In genomic region chr17:38693700-38694329, GRCh38 we compare ENCODE assay signal across 1 cellular context.
TF ChIP-seq lines count a peak whose summit lies in the region.

No MANE protein-coding gene starts in this region.

TF ChIP-seq in HepG2, 621 proteins besides CTCF, POLR2A, EP300 and RAD21 (continued from another document and continues in another):
- TF ChIP-seq ZSCAN20 (CRISPR knock-in tag; IDR thresholded peaks at IDR 0.05; ENCODE audit: borderline replicate concordance), result no peak
- no peak for TF ChIP-seq ZFP41 (CRISPR knock-in tag; IDR thresholded peaks at IDR 0.05; ENCODE audit: borderline replicate concordance)
- TF ChIP-seq KLF11 (CRISPR knock-in tag; IDR thresholded peaks at IDR 0.05), result no peak
- TF ChIP-seq MED13 (CRISPR knock-in tag; IDR thresholded peaks at IDR 0.05), result no peak
- no peak for TF ChIP-seq ELK4 (CRISPR knock-in tag; IDR thresholded peaks at IDR 0.05; ENCODE audit: borderline replicate concordance)
- peak; percentile 68 for TF ChIP-seq MAX (IDR thresholded peaks at IDR 0.05)
- no peak for TF ChIP-seq ZNF782 (CRISPR knock-in tag; IDR thresholded peaks at IDR 0.05; ENCODE audit: borderline replicate concordance)
- TF ChIP-seq HMGA1 (CRISPR knock-in tag; conservative IDR thresholded peaks at IDR 0.05), result no peak
- TF ChIP-seq SMAD3 (CRISPR knock-in tag; IDR thresholded peaks at IDR 0.05), result no peak
- TF ChIP-seq PCBP1 (IDR thresholded peaks at IDR 0.05; ENCODE audit: borderline replicate concordance, low read depth, low read length), result no peak
- no peak for TF ChIP-seq MIER2 (CRISPR knock-in tag; IDR thresholded peaks at IDR 0.05)
- no peak for TF ChIP-seq HDAC1 (CRISPR knock-in tag; IDR thresholded peaks at IDR 0.05)
- TF ChIP-seq ZBTB21 (CRISPR knock-in tag; IDR thresholded peaks at IDR 0.05), result no peak
- TF ChIP-seq ZZZ3 (CRISPR knock-in tag; IDR thresholded peaks at IDR 0.05; ENCODE audit: borderline replicate concordance), result no peak
- TF ChIP-seq FOXP1 (IDR thresholded peaks at IDR 0.05), result no peak
- no peak for TF ChIP-seq FOXP1 (CRISPR knock-in tag; IDR thresholded peaks at IDR 0.05)
- no peak for TF ChIP-seq FOXK1 (CRISPR knock-in tag; IDR thresholded peaks at IDR 0.05; ENCODE audit: borderline replicate concordance, low read depth)
- peak; percentile 39; the same call in 1 of the 2 replicates for TF ChIP-seq DNMT1 (CRISPR knock-in tag; IDR thresholded peaks at IDR 0.05)
- no peak for TF ChIP-seq ZBTB42 (CRISPR knock-in tag; IDR thresholded peaks at IDR 0.05)
- TF ChIP-seq TCF7L2 (IDR thresholded peaks at IDR 0.05; ENCODE audit: low read depth, low read length), result no peak
- no peak for TF ChIP-seq EZH2 (conservative IDR thresholded peaks at IDR 0.05; ENCODE audit: low read depth, low read length)
- no peak for TF ChIP-seq MAFK (conservative IDR thresholded peaks at IDR 0.05 in 1 of 2, IDR thresholded peaks at IDR 0.05 in 1 of 2; ENCODE audit: low read length in 2 of 2)
- no peak for TF ChIP-seq LRRFIP1 (CRISPR knock-in tag; conservative IDR thresholded peaks at IDR 0.05)
- peak; percentile 59; the same call in 1 of the 2 replicates for TF ChIP-seq ZNF280B (CRISPR knock-in tag; IDR thresholded peaks at IDR 0.05; ENCODE audit: borderline replicate concordance)
- TF ChIP-seq RFX5 (IDR thresholded peaks at IDR 0.05; ENCODE audit: low read depth, low read length), result no peak
- TF ChIP-seq PREB (CRISPR knock-in tag; IDR thresholded peaks at IDR 0.05), result no peak
- TF ChIP-seq PTBP1 (IDR thresholded peaks at IDR 0.05; ENCODE audit: low read depth, low read length, poor library complexity, severe bottlenecking), result no peak
- no peak for TF ChIP-seq CENPT (CRISPR knock-in tag; IDR thresholded peaks at IDR 0.05; ENCODE audit: low read depth)
- TF ChIP-seq KDM4B (CRISPR knock-in tag; IDR thresholded peaks at IDR 0.05), result no peak
- TF ChIP-seq ZNF574 (CRISPR knock-in tag; IDR thresholded peaks at IDR 0.05), result peak; percentile 44
- TF ChIP-seq FOXK2 (IDR thresholded peaks at IDR 0.05), result no peak
- TF ChIP-seq PAX8 (CRISPR knock-in tag; IDR thresholded peaks at IDR 0.05; ENCODE audit: borderline replicate concordance), result no peak
- TF ChIP-seq ZNF577 (CRISPR knock-in tag; IDR thresholded peaks at IDR 0.05; ENCODE audit: borderline replicate concordance, low read depth), result no peak
- 0 out of 2 replicates have a peak, but pooled peaks have one; percentile 22 for TF ChIP-seq IKZF5 (CRISPR knock-in tag; IDR thresholded peaks at IDR 0.05)
- no peak for TF ChIP-seq XRCC5 (optimal IDR thresholded peaks at IDR 0.05; ENCODE audit: low read length)
- no peak for TF ChIP-seq SIN3A (IDR thresholded peaks at IDR 0.05; ENCODE audit: borderline replicate concordance, low read depth, low read length)
- TF ChIP-seq MAF1 (CRISPR knock-in tag; IDR thresholded peaks at IDR 0.05; ENCODE audit: borderline replicate concordance), result no peak
- no peak for TF ChIP-seq NR2C2 (CRISPR knock-in tag; IDR thresholded peaks at IDR 0.05; ENCODE audit: borderline replicate concordance)
- 0 out of 2 replicates have a peak, but pooled peaks have one; percentile 12 for TF ChIP-seq FOXO1 (CRISPR knock-in tag; IDR thresholded peaks at IDR 0.05)
- no peak for TF ChIP-seq ZNF546 (CRISPR knock-in tag; conservative IDR thresholded peaks at IDR 0.05)
- no peak for TF ChIP-seq NR1H2 (CRISPR knock-in tag; IDR thresholded peaks at IDR 0.05; ENCODE audit: borderline replicate concordance, low read depth)
- TF ChIP-seq SRSF9 (IDR thresholded peaks at IDR 0.05; ENCODE audit: borderline replicate concordance, insufficient read depth, low read depth, low read length, poor library complexity, severe bottlenecking), result no peak
- TF ChIP-seq ELF3 (CRISPR knock-in tag; IDR thresholded peaks at IDR 0.05), result no peak
- TF ChIP-seq ZBTB14 (CRISPR knock-in tag; IDR thresholded peaks at IDR 0.05), result no peak
- no peak for TF ChIP-seq HHEX (CRISPR knock-in tag; IDR thresholded peaks at IDR 0.05)
- no peak; the same call in 1 of the 2 replicates for TF ChIP-seq ZNF253 (CRISPR knock-in tag; IDR thresholded peaks at IDR 0.05; ENCODE audit: borderline replicate concordance)
- 0 out of 2 replicates have a peak, but pooled peaks have one; percentile 23 for TF ChIP-seq ZNF776 (CRISPR knock-in tag; IDR thresholded peaks at IDR 0.05)
- no peak for TF ChIP-seq ZNF513 (CRISPR knock-in tag; conservative IDR thresholded peaks at IDR 0.05)
- TF ChIP-seq CENPX (CRISPR knock-in tag; IDR thresholded peaks at IDR 0.05), result no peak
- no peak for TF ChIP-seq ZNF607 (CRISPR knock-in tag; IDR thresholded peaks at IDR 0.05; ENCODE audit: borderline replicate concordance)
- TF ChIP-seq KLF15 (CRISPR knock-in tag; IDR thresholded peaks at IDR 0.05; ENCODE audit: borderline replicate concordance), result no peak
- TF ChIP-seq ZNF10 (CRISPR knock-in tag; IDR thresholded peaks at IDR 0.05; ENCODE audit: borderline replicate concordance, low read depth), result no peak
- no peak for TF ChIP-seq TOPORS (CRISPR knock-in tag; IDR thresholded peaks at IDR 0.05)
- TF ChIP-seq ZFY (CRISPR knock-in tag; IDR thresholded peaks at IDR 0.05), result peak; percentile 43; the same call in 1 of the 2 replicates
- TF ChIP-seq PCBP2 (optimal IDR thresholded peaks at IDR 0.05; ENCODE audit: low read depth, low read length, poor library complexity, severe bottlenecking), result no peak
- TF ChIP-seq ZNF354B (CRISPR knock-in tag; IDR thresholded peaks at IDR 0.05), result no peak
- TF ChIP-seq ZMAT3 (CRISPR knock-in tag; conservative IDR thresholded peaks at IDR 0.05), result no peak
- TF ChIP-seq ZNF17 (CRISPR knock-in tag; IDR thresholded peaks at IDR 0.05), result no peak
- no peak for TF ChIP-seq ZNF251 (CRISPR knock-in tag; IDR thresholded peaks at IDR 0.05)
- no peak for TF ChIP-seq ARHGAP35 (CRISPR knock-in tag; IDR thresholded peaks at IDR 0.05; ENCODE audit: borderline replicate concordance)
- no peak for TF ChIP-seq ZNF605 (CRISPR knock-in tag; IDR thresholded peaks at IDR 0.05)
- no peak for TF ChIP-seq SOX5 (CRISPR knock-in tag; IDR thresholded peaks at IDR 0.05; ENCODE audit: borderline replicate concordance)
